ENCODE assay signal across 26 cellular contexts in the genomic region with DNA sequence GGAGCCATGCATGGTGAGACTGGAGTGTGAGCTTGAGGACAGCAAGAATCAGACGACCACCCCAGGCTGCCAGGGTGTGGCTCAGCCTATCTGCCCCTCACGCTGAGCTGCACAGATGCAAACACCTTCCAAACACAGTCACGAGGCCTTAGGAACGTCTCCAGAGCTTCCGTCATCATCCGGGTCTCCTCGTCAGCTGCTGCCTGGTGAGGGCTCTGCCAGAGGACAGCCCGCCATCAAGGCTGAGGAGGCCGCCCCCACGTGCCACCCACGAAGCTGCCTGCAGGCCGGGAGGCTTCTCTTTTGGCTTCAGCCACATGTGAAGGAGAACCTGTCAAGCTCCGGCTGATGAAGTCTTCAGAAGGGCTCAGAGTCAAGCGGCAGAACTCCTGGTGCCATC.
"Had no signal": no experiment of that assay in that cellular context is flagged by ENCODE, and none has a peak within 500 bp of the region (broad histone marks: within the 10 kb centered on the region; RNA-seq: fewer than 3 reads in every experiment).

No MANE protein-coding gene starts in this region.

- FAIRE-seq: endothelial cell of umbilical vein, small intestine had no signal

- H3K79me2 ChIP-seq: parathyroid adenoma had no signal

- H3K9ac ChIP-seq: parathyroid adenoma had no signal

- DNase-seq: colonic mucosa; effector memory CD4-positive, alpha-beta T cell; foreskin keratinocyte; glutamatergic neuron; heart right ventricle; hypothalamus; immature natural killer cell; islet precursor cell; kidney glomerular epithelial cell; left colon; left ventricle myocardium inferior; lower lobe of right lung; natural killer cell; small intestine; stimulated activated CD4-positive, alpha-beta T cell treated with anti-CD3 and anti-CD28 coated beads, Interleukin-15, amount 100 ng/mL, for 24 hours; stimulated activated CD4-positive, alpha-beta T cell treated with anti-CD3 and anti-CD28 coated beads, Interleukin-2, amount 100 ng/mL, for 48 hours; stimulated activated naive CD4-positive, alpha-beta T cell; stimulated activated naive CD8-positive, alpha-beta T cell treated with anti-CD3 and anti-CD28 coated beads, Interleukin-15, amount 100 ng/mL, for 72 hours; transverse colon had no signal

- ATAC-seq: foreskin keratinocyte; heart right ventricle; left colon; lower lobe of right lung; natural killer cell; stimulated activated naive CD8-positive, alpha-beta T cell treated with anti-CD3 and anti-CD28 coated beads, Interleukin-15, amount 100 ng/mL, for 72 hours had no signal

- H3K36me3 ChIP-seq: colonic mucosa, prostate gland had no signal

- H3K4me1 ChIP-seq: colonic mucosa, esophagus muscularis mucosa, foreskin keratinocyte, heart right ventricle, left ventricle myocardium inferior, lower lobe of right lung, parathyroid adenoma, prostate gland, right atrium auricular region, suprapubic skin, transverse colon, vagina had no signal

- H3K4me3 ChIP-seq: colonic mucosa, esophagus muscularis mucosa, heart right ventricle, left ventricle myocardium inferior, lower lobe of right lung, prostate gland, right atrium auricular region, suprapubic skin, transverse colon, vagina had no signal

- H3K27ac ChIP-seq: colonic mucosa, esophagus muscularis mucosa, foreskin keratinocyte, heart right ventricle, left ventricle myocardium inferior, lower lobe of right lung, parathyroid adenoma, prostate gland, right atrium auricular region, suprapubic skin, transverse colon, vagina had no signal

- H3K9me3 ChIP-seq: colonic mucosa, lower lobe of right lung, prostate gland, suprapubic skin, transverse colon, vagina had no signal

- H2AFZ ChIP-seq: parathyroid adenoma had no signal

- H3K27me3 ChIP-seq: colonic mucosa, esophagus muscularis mucosa, foreskin keratinocyte, heart right ventricle, right atrium auricular region, suprapubic skin, transverse colon, vagina had no signal
